ENCODE assay signal across 15 cellular contexts in genomic region chr7:55056577-55057480, GRCh38. TPM values are rescaled to one million over a fixed set of nuclear protein-coding genes. Genes with fewer than 3 reads are reported as not detected.
DNase-seq lines count a peak whose midpoint lies in the region; ATAC-seq, FAIRE-seq and TF ChIP-seq lines count a peak whose summit lies in the region.
"Had no signal": no experiment of that assay in that cellular context is flagged by ENCODE, and none has a peak within 500 bp of the region (broad histone marks: within the 10 kb centered on the region; RNA-seq: fewer than 3 reads in every experiment).

No MANE protein-coding gene starts in this region.

- TF ChIP-seq CTCF in epithelial cell of esophagus (IDR thresholded peaks at IDR 0.05; ENCODE audit: insufficient read depth, low read depth, low read length, missing control alignments) (no peak), kidney (IDR thresholded peaks at IDR 0.05; ENCODE audit: borderline replicate concordance, extremely low read depth, insufficient read depth) (no peak), GM13977 (IDR thresholded peaks at IDR 0.05; ENCODE audit: extremely low read depth, insufficient read depth, missing control alignments) (no peak)

- H3K27ac ChIP-seq in kidney (ENCODE audit: low read depth in 2 of 2, low read length in 2 of 2): no peak overlapping the region

- no peak overlapping the region for H3K4me3 ChIP-seq in epithelial cell of esophagus (ENCODE audit: low read length)
- no peak overlapping the region for H3K4me3 ChIP-seq in kidney (ENCODE audit: low read length in 2 of 2)
- H3K4me3 ChIP-seq: dorsolateral prefrontal cortex had no signal

- ATAC-seq in GM21367 (IDR thresholded peaks at IDR 0.05; ENCODE audit: unreplicated experiment): no peak
- ATAC-seq: stimulated activated naive B cell treated with anti-CD40 and anti-IgM and Interleukin-4, amounts not matched to agents 10 μg/mL and 1 μg/mL and 100 μg/mL, for 72 hours had no signal

- H3K4me1 ChIP-seq in kidney (ENCODE audit: control insufficient read depth in 1 of 2, insufficient read depth in 1 of 2, low read depth in 1 of 2, low read length in 2 of 2): peaks cover 4 to 11% of the 10 kb centered on the region in 2 donors

- no peak overlapping the region for H3K9ac ChIP-seq in kidney (ENCODE audit: low read length in 2 of 2)

- FAIRE-seq in kidney (lab: Jason Lieb, UNC): no peak
- FAIRE-seq: GM18507 had no signal

- intact Hi-C loops in posterior vena cava (cut with DNase I) (no loop called here), kidney (cut with DNase I) (no loop called here)

- peak; percentile 53 for DNase-seq in LHCN-M2 (ENCODE audit: low read depth)
- DNase-seq in epithelial cell of esophagus (ENCODE audit: low read depth): peak; percentile 73
- DNase-seq in iris pigment epithelial cell (ENCODE audit: low read depth): peak; percentile 91
- DNase-seq in stromal cell of bone marrow (ENCODE audit: low read depth): peak; percentile 89
- no peak for DNase-seq in posterior vena cava (ENCODE audit: low spot score)
- no peak for DNase-seq in kidney
- DNase-seq in GM13977 (ENCODE audit: low spot score): no peak
- DNase-seq: activated naive CD8-positive, alpha-beta T cell treated with anti-CD3 and anti-CD28 coated beads, Interleukin-2, amount 10 ng/mL, durations not matched to agents 7 days and 5 days; dorsolateral prefrontal cortex; MM.1S; stimulated activated CD4-positive, alpha-beta T cell treated with anti-CD3 and anti-CD28 coated beads, Interleukin-4, amount 100 ng/mL, for 1 hour; stimulated activated naive B cell treated with anti-CD40 and anti-IgM and Interleukin-4, amounts not matched to agents 10 μg/mL and 1 μg/mL and 100 μg/mL, for 72 hours had no signal

- H3K36me3 ChIP-seq in kidney (ENCODE audit: control insufficient read depth in 1 of 2, insufficient read depth in 2 of 2, low read length in 2 of 2): peaks cover 0 to 2% of the 10 kb centered on the region in 2 donors

- in situ Hi-C loops in GM13977 (cut with MboI; ENCODE audit: low pct_unique_long_range_greater_than_20kb, low sequenced_read_pairs, unreplicated experiment): no loop called here

- no peaks in the 10 kb centered on the region for H3K9me3 ChIP-seq in kidney (ENCODE audit: control insufficient read depth in 1 of 2, low read length in 2 of 2)

RNA-seq across cellular contexts. Expression of gene EGFR, which starts 38.0 kb away (rescaled TPM):
- 78.7 and 94.1 TPM in 2 replicates for total RNA-seq in LHCN-M2 (2014; rRNA removed)
- polyA plus RNA-seq in LHCN-M2 (2012): 26.0 TPM
- 10 to 100 TPM; 80.8 to 87.2 TPM for total RNA-seq in posterior vena cava
- total RNA-seq in kidney: 61.3 TPM
- polyA plus RNA-seq in kidney (ENCODE audit: insufficient read depth, low read depth, low replicate concordance): 5.9 TPM
- total RNA-seq: activated naive CD8-positive, alpha-beta T cell treated with anti-CD3 and anti-CD28 coated beads, Interleukin-2, amount 10 ng/mL, durations not matched to agents 7 days and 5 days had no signal
- polyA plus RNA-seq: CD14-positive monocyte had no signal

Comparison
In these comparisons a context has a peak if more than half of its experiments do, and no peak if none do; other contexts are left out.
1. DNase-seq: peak in LHCN-M2 (single experiment), epithelial cell of esophagus (single experiment), iris pigment epithelial cell (single experiment) and stromal cell of bone marrow (single experiment); none in posterior vena cava (single experiment), kidney (single experiment) and GM13977 (single experiment).